ENCODE assay signal across 19 cellular contexts in genomic region chr7:56081626-56082340, GRCh38. TPM values are rescaled to one million over a fixed set of nuclear protein-coding genes. Genes with fewer than 3 reads are reported as not detected.
DNase-seq lines count a peak whose midpoint lies in the region; ATAC-seq, FAIRE-seq and TF ChIP-seq lines count a peak whose summit lies in the region.
"Had no signal": no experiment of that assay in that cellular context is flagged by ENCODE, and none has a peak within 500 bp of the region (broad histone marks: within the 10 kb centered on the region; RNA-seq: fewer than 3 reads in every experiment).

No MANE protein-coding gene starts in this region.

- H3K9me3 Mint-ChIP-seq in activated naive CD8-positive, alpha-beta T cell treated with anti-CD3 and anti-CD28 coated beads, Interleukin-2, amount 10 ng/mL, durations not matched to agents 7 days and 5 days: no peaks in the 10 kb centered on the region
- H3K9me3 Mint-ChIP-seq in activated naive CD8-positive, alpha-beta T cell treated with anti-CD3 and anti-CD28 coated beads, Interleukin-2, amount 50 U/mL, for 24 hours: no peaks in the 10 kb centered on the region
- H3K9me3 Mint-ChIP-seq in nephron progenitor cell: no peaks in the 10 kb centered on the region
- no peaks in the 10 kb centered on the region for H3K9me3 Mint-ChIP-seq in stimulated activated naive B cell treated with anti-CD40 and anti-IgM and Interleukin-4, amounts not matched to agents 10 μg/mL and 1 μg/mL and 100 μg/mL, for 72 hours
- no peaks in the 10 kb centered on the region for H3K9me3 Mint-ChIP-seq in effector memory CD8-positive, alpha-beta T cell

- TF ChIP-seq EP300 in GM12878 (IDR thresholded peaks at IDR 0.05; ENCODE audit: borderline replicate concordance in 1 of 2, control insufficient read depth in 1 of 2, low read depth in 2 of 2, low read length in 2 of 2): no peak

- SMC1A ChIA-PET in GM12878 (lab: Charles Lee; ENCODE audit: uncharacterized antibody, unreplicated experiment): no interaction called here

- TF ChIP-seq POLR2A in GM12878 (IDR thresholded peaks at IDR 0.05; ENCODE audit: low read depth, low read length): 0 out of 2 replicates have a peak, but pooled peaks have one; percentile 28

- in situ Hi-C loops in GM12878 (cut with MboI): no loop called here

- H3K4me2 ChIP-seq in GM12878 (ENCODE audit: control insufficient read depth, insufficient read depth): no peak overlapping the region

- no peak overlapping the region for H3K9ac ChIP-seq in GM12878 (ENCODE audit: control insufficient read depth, insufficient read depth, low read length)
- H3K9ac ChIP-seq: GM23248 had no signal

- 95% methylated on average over 29 of the region's 29 CpGs for WGBS in GM12878 (ENCODE audit: insufficient coverage, insufficient replicate concordance, low lambda C conversion rate, missing lambda C conversion rate)

- TF ChIP-seq CTCF in GM12878 (IDR thresholded peaks at IDR 0.05 in 2 of 3, conservative IDR thresholded peaks at IDR 0.05 in 1 of 3; ENCODE audit: control insufficient read depth in 2 of 3, extremely low read depth in 1 of 3, insufficient read depth in 1 of 3, low read depth in 3 of 3, low read length in 3 of 3): no peak
- TF ChIP-seq CTCF in nephron progenitor cell (IDR thresholded peaks at IDR 0.05): no peak

- CTCF ChIA-PET in GM12878 (lab: Yijun Ruan, JAX): no interaction called here

- RAD21 ChIA-PET in GM12878 (lab: Charles Lee; ENCODE audit: unreplicated experiment): no interaction called here

- H3K27me3 Mint-ChIP-seq in activated naive CD8-positive, alpha-beta T cell treated with anti-CD3 and anti-CD28 coated beads, Interleukin-2, amount 10 ng/mL, durations not matched to agents 7 days and 5 days: no peaks in the 10 kb centered on the region
- H3K27me3 Mint-ChIP-seq in activated naive CD8-positive, alpha-beta T cell treated with anti-CD3 and anti-CD28 coated beads, Interleukin-2, amount 50 U/mL, for 24 hours: no peaks in the 10 kb centered on the region
- H3K27me3 Mint-ChIP-seq in nephron progenitor cell (ENCODE audit: low read depth, poor library complexity): peaks cover 3% of the 10 kb centered on the region
- H3K27me3 Mint-ChIP-seq in stimulated activated naive B cell treated with anti-CD40 and anti-IgM and Interleukin-4, amounts not matched to agents 10 μg/mL and 1 μg/mL and 100 μg/mL, for 72 hours: no peaks in the 10 kb centered on the region
- H3K27me3 Mint-ChIP-seq in effector memory CD8-positive, alpha-beta T cell: no peaks in the 10 kb centered on the region

- H3K4me3 ChIP-seq in GM12878: no peak overlapping the region
- H3K4me3 ChIP-seq: GM23248 had no signal

- H3K4me1 Mint-ChIP-seq in activated naive CD8-positive, alpha-beta T cell treated with anti-CD3 and anti-CD28 coated beads, Interleukin-2, amount 10 ng/mL, durations not matched to agents 7 days and 5 days: no peaks in the 10 kb centered on the region
- H3K4me1 Mint-ChIP-seq in activated naive CD8-positive, alpha-beta T cell treated with anti-CD3 and anti-CD28 coated beads, Interleukin-2, amount 50 U/mL, for 24 hours: no peaks in the 10 kb centered on the region
- peaks cover 6% of the 10 kb centered on the region for H3K4me1 Mint-ChIP-seq in nephron progenitor cell
- peaks cover 0 to 5% of the 10 kb centered on the region in 2 donors for H3K4me1 Mint-ChIP-seq in stimulated activated naive B cell treated with anti-CD40 and anti-IgM and Interleukin-4, amounts not matched to agents 10 μg/mL and 1 μg/mL and 100 μg/mL, for 72 hours
- H3K4me1 Mint-ChIP-seq in effector memory CD8-positive, alpha-beta T cell (ENCODE audit: low read depth in 2 of 2): no peaks in the 10 kb centered on the region

- no peak for FAIRE-seq in GM12878 (lab: Jason Lieb, UNC)
- FAIRE-seq: GM12891, GM18507 had no signal

- no peaks in the 10 kb centered on the region for H3K9me3 ChIP-seq in GM12878 (replicated peaks; ENCODE audit: control insufficient read depth, insufficient read depth, low read length)

- intact Hi-C loops in GM12878 (cut with micrococcal nuclease; ENCODE audit: unreplicated experiment): no loop called here

- POLR2A ChIA-PET in activated naive CD8-positive, alpha-beta T cell treated with anti-CD3 and anti-CD28 coated beads, Interleukin-2, amount 10 ng/mL, durations not matched to agents 7 days and 5 days (lab: Charles Lee): interaction anchor here (0.7 kb wide), 1 partner anchor 18 kb away, joined by 3 read pairs; the partner anchor contains the start of gene SUMF2
- POLR2A ChIA-PET in GM12878 (lab: Charles Lee): no interaction called here

- peaks cover under 1 to 1% of the 10 kb centered on the region in 2 experiments; a peak in 3 of 4 replicates for H3K36me3 ChIP-seq in GM12878 (ENCODE audit: control insufficient read depth in 2 of 2, insufficient read depth in 2 of 2, low read length in 1 of 2)

- H3K36me3 Mint-ChIP-seq in activated naive CD8-positive, alpha-beta T cell treated with anti-CD3 and anti-CD28 coated beads, Interleukin-2, amount 10 ng/mL, durations not matched to agents 7 days and 5 days: peaks cover 4% of the 10 kb centered on the region
- peaks cover 16% of the 10 kb centered on the region for H3K36me3 Mint-ChIP-seq in activated naive CD8-positive, alpha-beta T cell treated with anti-CD3 and anti-CD28 coated beads, Interleukin-2, amount 50 U/mL, for 24 hours (ENCODE audit: low read depth)
- peaks cover 36% of the 10 kb centered on the region for H3K36me3 Mint-ChIP-seq in nephron progenitor cell (ENCODE audit: low read depth)
- peaks cover 43 to 52% of the 10 kb centered on the region in 2 donors for H3K36me3 Mint-ChIP-seq in stimulated activated naive B cell treated with anti-CD40 and anti-IgM and Interleukin-4, amounts not matched to agents 10 μg/mL and 1 μg/mL and 100 μg/mL, for 72 hours
- H3K36me3 Mint-ChIP-seq in effector memory CD8-positive, alpha-beta T cell (ENCODE audit: insufficient read depth): peaks cover 25% of the 10 kb centered on the region

- no peak overlapping the region for H2AFZ ChIP-seq in GM12878 (ENCODE audit: control insufficient read depth, low read depth, low read length)
- H2AFZ ChIP-seq: GM23248 had no signal

- ATAC-seq in activated naive CD8-positive, alpha-beta T cell treated with anti-CD3 and anti-CD28 coated beads, Interleukin-2, amount 10 ng/mL, durations not matched to agents 7 days and 5 days (ENCODE audit: low read depth): no peak
- no peak for ATAC-seq in activated naive CD8-positive, alpha-beta T cell treated with anti-CD3 and anti-CD28 coated beads, Interleukin-2, amount 50 U/mL, for 24 hours
- ATAC-seq in GM12878: no peak
- ATAC-seq in stimulated activated naive B cell treated with anti-CD40 and anti-IgM and Interleukin-4, amounts not matched to agents 10 μg/mL and 1 μg/mL and 100 μg/mL, for 72 hours (replicated peaks): no peak
- no peak for ATAC-seq in effector memory CD8-positive, alpha-beta T cell (replicated peaks)
- ATAC-seq: HCT116, PC-3 had no signal

- H3K4me1 ChIP-seq in GM12878 (ENCODE audit: control insufficient read depth, insufficient read depth, low read length): no peaks in the 10 kb centered on the region

- H3K4me3 Mint-ChIP-seq in activated naive CD8-positive, alpha-beta T cell treated with anti-CD3 and anti-CD28 coated beads, Interleukin-2, amount 10 ng/mL, durations not matched to agents 7 days and 5 days: no peak overlapping the region
- no peak overlapping the region for H3K4me3 Mint-ChIP-seq in activated naive CD8-positive, alpha-beta T cell treated with anti-CD3 and anti-CD28 coated beads, Interleukin-2, amount 50 U/mL, for 24 hours
- H3K4me3 Mint-ChIP-seq in nephron progenitor cell: no peak overlapping the region
- H3K4me3 Mint-ChIP-seq in stimulated activated naive B cell treated with anti-CD40 and anti-IgM and Interleukin-4, amounts not matched to agents 10 μg/mL and 1 μg/mL and 100 μg/mL, for 72 hours: no peak overlapping the region
- H3K4me3 Mint-ChIP-seq in effector memory CD8-positive, alpha-beta T cell: no peak overlapping the region

- no TSS peak for BruUV-seq in GM12878 (replicated peaks; lab: Mats Ljungman, UMichigan)

- no peaks in the 10 kb centered on the region for H4K20me1 ChIP-seq in GM12878 (ENCODE audit: control insufficient read depth, insufficient read depth)

- H3K27ac Mint-ChIP-seq in activated naive CD8-positive, alpha-beta T cell treated with anti-CD3 and anti-CD28 coated beads, Interleukin-2, amount 10 ng/mL, durations not matched to agents 7 days and 5 days: no peak overlapping the region
- no peak overlapping the region for H3K27ac Mint-ChIP-seq in activated naive CD8-positive, alpha-beta T cell treated with anti-CD3 and anti-CD28 coated beads, Interleukin-2, amount 50 U/mL, for 24 hours
- peak overlapping the region; percentile 80 for H3K27ac Mint-ChIP-seq in nephron progenitor cell
- H3K27ac Mint-ChIP-seq in stimulated activated naive B cell treated with anti-CD40 and anti-IgM and Interleukin-4, amounts not matched to agents 10 μg/mL and 1 μg/mL and 100 μg/mL, for 72 hours: peak overlapping the region; percentile 59
- H3K27ac Mint-ChIP-seq in effector memory CD8-positive, alpha-beta T cell: no peak overlapping the region

- no peaks in the 10 kb centered on the region for H3K27me3 ChIP-seq in GM12878 (replicated peaks in 1 of 2; ENCODE audit: control insufficient read depth in 2 of 2, insufficient read depth in 2 of 2, low read length in 1 of 2)

- peak; percentile 20 for DNase-seq in activated naive CD8-positive, alpha-beta T cell treated with anti-CD3 and anti-CD28 coated beads, Interleukin-2, amount 10 ng/mL, durations not matched to agents 7 days and 5 days
- no peak for DNase-seq in activated naive CD8-positive, alpha-beta T cell treated with anti-CD3 and anti-CD28 coated beads, Interleukin-2, amount 50 U/mL, for 24 hours
- DNase-seq in GM12878 (ENCODE audit: low read depth, low spot score) (no peak), nephron progenitor cell (no peak), cerebellar cortex (ENCODE audit: low spot score) (no peak), EL (no peak)
- DNase-seq in stimulated activated naive B cell treated with anti-CD40 and anti-IgM and Interleukin-4, amounts not matched to agents 10 μg/mL and 1 μg/mL and 100 μg/mL, for 72 hours: no peak
- no peak for DNase-seq in effector memory CD8-positive, alpha-beta T cell
- DNase-seq: DND-41, GDM1, GM23248, NCI-H1436, NCI-H2029 treated with DMSO at 0.1 percent for 48 hours, NCI-H2171 treated with DMSO at 0.1 percent for 48 hours, NCI-H446 treated with DMSO at 0.1 percent for 48 hours, PC-3 had no signal

- no peak overlapping the region for H3K27ac ChIP-seq in GM12878 (ENCODE audit: control insufficient read depth, insufficient read depth)
- H3K27ac ChIP-seq: GM23248 had no signal

- TF ChIP-seq RAD21 in GM12878 (IDR thresholded peaks at IDR 0.05; ENCODE audit: insufficient read depth, low read depth, low read length): no peak

- no peaks in the 10 kb centered on the region for H3K79me2 ChIP-seq in GM12878 (ENCODE audit: control insufficient read depth, insufficient read depth, low read length)

RNA-seq across cellular contexts. Expression of gene PHKG1, which starts 11.0 kb away (rescaled TPM):
- total RNA-seq in activated naive CD8-positive, alpha-beta T cell treated with anti-CD3 and anti-CD28 coated beads, Interleukin-2, amount 10 ng/mL, durations not matched to agents 7 days and 5 days: 1 to 10 TPM; 2.3 to 2.4 TPM
- 2.3 and 3.7 TPM in 2 replicates for total RNA-seq in GM12878 (2013; cell fraction: nucleolus; rRNA removed)
- total RNA-seq in GM12878 (2014; rRNA removed) (0.27 and 1.6 TPM in 2 replicates), GM12878 (2014; rRNA removed; fragmentation: Illumina TruSeq; extraction: Trizol) (0.45 and 1.1 TPM in 2 replicates), GM12878 (2021) (0.64 and 0.82 TPM in 2 replicates)
- polyA plus RNA-seq in GM12878 (2011; ENCODE audit: low read depth): 2.1 TPM
- polyA plus RNA-seq in GM12878 (2011; rRNA removed) (0.62 and 1.4 TPM in 2 replicates), GM12878 (2014; fragmentation: Illumina TruSeq; extraction: Trizol) (0.11 and 0.43 TPM in 2 replicates), GM12878 (2014; fragmentation: Nextera tagmentation; extraction: Ambion mirVana) (under 1 TPM; 0.08 to 0.09 TPM), GM12878 (2014; rRNA removed) (0.86 and 1.2 TPM in 2 replicates), GM12878 (2016; fragmentation: Nextera tagmentation; extraction: Ambion mirVana) (under 1 TPM; 0.15 to 0.31 TPM)
- polyA plus RNA-seq in GM12878 (2011; cell fraction: cytosol; rRNA removed): 0.45 and 1.1 TPM in 2 replicates
- polyA plus RNA-seq in GM12878 (2011; cell fraction: nucleus; rRNA removed): 4.9 and 6.0 TPM in 2 replicates
- 1.7 and 2.3 TPM in 2 replicates for polyA plus RNA-seq in GM12878 (2012)
- 0.67 and 1.5 TPM in 2 replicates for polyA minus RNA-seq in GM12878 (2011; rRNA and poly(A)+ RNA removed)
- polyA minus RNA-seq in GM12878 (2011; cell fraction: cytosol; rRNA and poly(A)+ RNA removed): not detected in 2 replicates
- 1.8 and 2.2 TPM in 2 replicates for polyA minus RNA-seq in GM12878 (2011; cell fraction: nucleus; rRNA and poly(A)+ RNA removed)

RNA-seq across cellular contexts. Expression of gene SUMF2, which starts 17.7 kb away (rescaled TPM):
- total RNA-seq in activated naive CD8-positive, alpha-beta T cell treated with anti-CD3 and anti-CD28 coated beads, Interleukin-2, amount 10 ng/mL, durations not matched to agents 7 days and 5 days: 100 to 1,000 TPM; 147 to 156 TPM
- total RNA-seq in GM12878 (2013; cell fraction: nucleolus; rRNA removed): 149 and 163 TPM in 2 replicates
- total RNA-seq in GM12878 (2014; rRNA removed): 84.6 and 96.1 TPM in 2 replicates
- 70.8 and 72.4 TPM in 2 replicates for total RNA-seq in GM12878 (2014; rRNA removed; fragmentation: Illumina TruSeq; extraction: Trizol)
- 102 and 103 TPM in 2 replicates for total RNA-seq in GM12878 (2021)
- 42.2 TPM for polyA plus RNA-seq in GM12878 (2011; ENCODE audit: low read depth)
- polyA plus RNA-seq in GM12878 (2011; rRNA removed): 57.6 and 70.5 TPM in 2 replicates
- 81.9 and 86.5 TPM in 2 replicates for polyA plus RNA-seq in GM12878 (2011; cell fraction: cytosol; rRNA removed)
- polyA plus RNA-seq in GM12878 (2011; cell fraction: nucleus; rRNA removed): 170 and 178 TPM in 2 replicates
- polyA plus RNA-seq in GM12878 (2012): 77.6 and 84.4 TPM in 2 replicates
- polyA plus RNA-seq in GM12878 (2014; fragmentation: Illumina TruSeq; extraction: Trizol): 87.4 and 106 TPM in 2 replicates
- 10 to 100 TPM; 39.9 to 62.4 TPM for polyA plus RNA-seq in GM12878 (2014; fragmentation: Nextera tagmentation; extraction: Ambion mirVana)
- polyA plus RNA-seq in GM12878 (2014; rRNA removed): 85.7 and 93.0 TPM in 2 replicates
- 10 to 100 TPM; 67.7 to 72.6 TPM for polyA plus RNA-seq in GM12878 (2016; fragmentation: Nextera tagmentation; extraction: Ambion mirVana)
- 53.3 and 94.2 TPM in 2 replicates for polyA minus RNA-seq in GM12878 (2011; rRNA and poly(A)+ RNA removed)
- polyA minus RNA-seq in GM12878 (2011; cell fraction: cytosol; rRNA and poly(A)+ RNA removed): 31.7 and 32.2 TPM in 2 replicates
- polyA minus RNA-seq in GM12878 (2011; cell fraction: nucleus; rRNA and poly(A)+ RNA removed): 41.7 and 51.2 TPM in 2 replicates

RNA-seq across cellular contexts. Expression of gene CHCHD2, which starts 24.5 kb away (rescaled TPM):
- total RNA-seq in activated naive CD8-positive, alpha-beta T cell treated with anti-CD3 and anti-CD28 coated beads, Interleukin-2, amount 10 ng/mL, durations not matched to agents 7 days and 5 days: 100 to 1,000 TPM; 354 to 370 TPM
- 52.5 and 59.8 TPM in 2 replicates for total RNA-seq in GM12878 (2013; cell fraction: nucleolus; rRNA removed)
- total RNA-seq in GM12878 (2014; rRNA removed): 731 and 805 TPM in 2 replicates
- total RNA-seq in GM12878 (2014; rRNA removed; fragmentation: Illumina TruSeq; extraction: Trizol): 354 and 377 TPM in 2 replicates
- 662 and 669 TPM in 2 replicates for total RNA-seq in GM12878 (2021)
- 340 TPM for polyA plus RNA-seq in GM12878 (2011; ENCODE audit: low read depth)
- 576 and 621 TPM in 2 replicates for polyA plus RNA-seq in GM12878 (2011; rRNA removed)
- 558 and 721 TPM in 2 replicates for polyA plus RNA-seq in GM12878 (2011; cell fraction: cytosol; rRNA removed)
- polyA plus RNA-seq in GM12878 (2011; cell fraction: nucleus; rRNA removed): 411 and 417 TPM in 2 replicates
- 502 and 538 TPM in 2 replicates for polyA plus RNA-seq in GM12878 (2012)
- 208 and 292 TPM in 2 replicates for polyA plus RNA-seq in GM12878 (2014; fragmentation: Illumina TruSeq; extraction: Trizol)
- polyA plus RNA-seq in GM12878 (2014; fragmentation: Nextera tagmentation; extraction: Ambion mirVana): 100 to 1,000 TPM in 1 of 2 experiments, 10 to 100 TPM in 1; 97.8 to 374 TPM
- polyA plus RNA-seq in GM12878 (2014; rRNA removed): 678 and 750 TPM in 2 replicates
- 1,000 to 10,000 TPM; 1,252 to 1,291 TPM for polyA plus RNA-seq in GM12878 (2016; fragmentation: Nextera tagmentation; extraction: Ambion mirVana)
- 113 and 214 TPM in 2 replicates for polyA minus RNA-seq in GM12878 (2011; rRNA and poly(A)+ RNA removed)
- 112 and 138 TPM in 2 replicates for polyA minus RNA-seq in GM12878 (2011; cell fraction: cytosol; rRNA and poly(A)+ RNA removed)
- 54.2 and 63.0 TPM in 2 replicates for polyA minus RNA-seq in GM12878 (2011; cell fraction: nucleus; rRNA and poly(A)+ RNA removed)

RNA-seq across cellular contexts. Expression of gene CCT6A, which starts 30.2 kb away (rescaled TPM):
- 100 to 1,000 TPM in 1 of 2 experiments, 10 to 100 TPM in 1; 94.9 to 102 TPM for total RNA-seq in activated naive CD8-positive, alpha-beta T cell treated with anti-CD3 and anti-CD28 coated beads, Interleukin-2, amount 10 ng/mL, durations not matched to agents 7 days and 5 days
- total RNA-seq in GM12878 (2013; cell fraction: nucleolus; rRNA removed): 96.4 and 103 TPM in 2 replicates
- total RNA-seq in GM12878 (2014; rRNA removed) (263 and 264 TPM in 2 replicates), GM12878 (2014; rRNA removed; fragmentation: Illumina TruSeq; extraction: Trizol) (324 and 357 TPM in 2 replicates), GM12878 (2021) (202 and 206 TPM in 2 replicates)
- 162 TPM for polyA plus RNA-seq in GM12878 (2011; ENCODE audit: low read depth)
- polyA plus RNA-seq in GM12878 (2011; rRNA removed) (346 and 392 TPM in 2 replicates), GM12878 (2014; fragmentation: Illumina TruSeq; extraction: Trizol) (272 and 346 TPM in 2 replicates), GM12878 (2014; fragmentation: Nextera tagmentation; extraction: Ambion mirVana) (100 to 1,000 TPM; 191 to 319 TPM), GM12878 (2014; rRNA removed) (247 and 252 TPM in 2 replicates), GM12878 (2016; fragmentation: Nextera tagmentation; extraction: Ambion mirVana) (100 to 1,000 TPM; 455 to 480 TPM)
- polyA plus RNA-seq in GM12878 (2011; cell fraction: cytosol; rRNA removed): 129 and 184 TPM in 2 replicates
- polyA plus RNA-seq in GM12878 (2011; cell fraction: nucleus; rRNA removed): 131 and 175 TPM in 2 replicates
- 121 and 132 TPM in 2 replicates for polyA plus RNA-seq in GM12878 (2012)
- polyA minus RNA-seq in GM12878 (2011; rRNA and poly(A)+ RNA removed): 170 and 321 TPM in 2 replicates
- 57.2 and 72.0 TPM in 2 replicates for polyA minus RNA-seq in GM12878 (2011; cell fraction: cytosol; rRNA and poly(A)+ RNA removed)
- 42.2 and 64.6 TPM in 2 replicates for polyA minus RNA-seq in GM12878 (2011; cell fraction: nucleus; rRNA and poly(A)+ RNA removed)

RNA-seq across cellular contexts. Expression of gene PSPH, which starts 30.5 kb away (rescaled TPM):
- 10 to 100 TPM in 1 of 2 experiments, 1 to 10 TPM in 1; 7.9 to 10.1 TPM for total RNA-seq in activated naive CD8-positive, alpha-beta T cell treated with anti-CD3 and anti-CD28 coated beads, Interleukin-2, amount 10 ng/mL, durations not matched to agents 7 days and 5 days
- total RNA-seq in GM12878 (2013; cell fraction: nucleolus; rRNA removed): 6.6 and 6.8 TPM in 2 replicates
- 35.3 and 36.4 TPM in 2 replicates for total RNA-seq in GM12878 (2014; rRNA removed)
- 20.1 and 21.2 TPM in 2 replicates for total RNA-seq in GM12878 (2014; rRNA removed; fragmentation: Illumina TruSeq; extraction: Trizol)
- total RNA-seq in GM12878 (2021): 24.8 and 25.0 TPM in 2 replicates
- 7.9 TPM for polyA plus RNA-seq in GM12878 (2011; ENCODE audit: low read depth)
- 15.4 and 16.2 TPM in 2 replicates for polyA plus RNA-seq in GM12878 (2011; rRNA removed)
- 18.9 and 23.5 TPM in 2 replicates for polyA plus RNA-seq in GM12878 (2011; cell fraction: cytosol; rRNA removed)
- 6.8 and 9.3 TPM in 2 replicates for polyA plus RNA-seq in GM12878 (2011; cell fraction: nucleus; rRNA removed)
- 10.3 and 10.6 TPM in 2 replicates for polyA plus RNA-seq in GM12878 (2012)
- polyA plus RNA-seq in GM12878 (2014; fragmentation: Illumina TruSeq; extraction: Trizol): 9.1 and 23.0 TPM in 2 replicates
- polyA plus RNA-seq in GM12878 (2014; fragmentation: Nextera tagmentation; extraction: Ambion mirVana): 10 to 100 TPM in 1 of 2 experiments, 1 to 10 TPM in 1; 5.2 to 10.5 TPM
- 21.6 and 28.3 TPM in 2 replicates for polyA plus RNA-seq in GM12878 (2014; rRNA removed)
- polyA plus RNA-seq in GM12878 (2016; fragmentation: Nextera tagmentation; extraction: Ambion mirVana): 10 to 100 TPM; 24.8 to 26.1 TPM
- 16.5 and 17.5 TPM in 2 replicates for polyA minus RNA-seq in GM12878 (2011; rRNA and poly(A)+ RNA removed)
- 9.1 and 14.1 TPM in 2 replicates for polyA minus RNA-seq in GM12878 (2011; cell fraction: cytosol; rRNA and poly(A)+ RNA removed)
- 8.2 and 17.2 TPM in 2 replicates for polyA minus RNA-seq in GM12878 (2011; cell fraction: nucleus; rRNA and poly(A)+ RNA removed)

Comparison
In these comparisons a context has a peak if more than half of its experiments do, and no peak if none do; other contexts are left out.
1. H3K27ac Mint-ChIP-seq: peak in nephron progenitor cell (single experiment) and stimulated activated naive B cell treated with anti-CD40 and anti-IgM and Interleukin-4, amounts not matched to agents 10 μg/mL and 1 μg/mL and 100 μg/mL, for 72 hours (single experiment); none in activated naive CD8-positive, alpha-beta T cell treated with anti-CD3 and anti-CD28 coated beads, Interleukin-2, amount 10 ng/mL, durations not matched to agents 7 days and 5 days (single experiment), activated naive CD8-positive, alpha-beta T cell treated with anti-CD3 and anti-CD28 coated beads, Interleukin-2, amount 50 U/mL, for 24 hours (single experiment) and effector memory CD8-positive, alpha-beta T cell (0 of 2).